12 cellular contexts compared by ENCODE assay signal in genomic region chr3:4759689-4760312, GRCh38.
DNase-seq lines count a peak whose midpoint lies in the region; ATAC-seq lines count a peak whose summit lies in the region.
"Had no signal": no experiment of that assay in that cellular context is flagged by ENCODE, and none has a peak within 500 bp of the region (broad histone marks: within the 10 kb centered on the region; RNA-seq: fewer than 3 reads in every experiment).

No MANE protein-coding gene starts in this region.

- H3K4me3 Mint-ChIP-seq in activated naive CD8-positive, alpha-beta T cell treated with anti-CD3 and anti-CD28 coated beads, Interleukin-2, amount 10 ng/mL, durations not matched to agents 7 days and 5 days: peak overlapping the region; percentile 31
- no peak overlapping the region for H3K4me3 Mint-ChIP-seq in activated naive CD8-positive, alpha-beta T cell treated with anti-CD3 and anti-CD28 coated beads for 36 hours
- peak overlapping the region; percentile 41 to 75 (median 53) for H3K4me3 Mint-ChIP-seq in immature natural killer cell
- peak overlapping the region in 1 of 2 donors; percentile 44 for H3K4me3 Mint-ChIP-seq in stimulated activated naive B cell treated with anti-CD40 and anti-IgM and Interleukin-4, amounts not matched to agents 10 μg/mL and 1 μg/mL and 100 μg/mL, for 72 hours
- H3K4me3 Mint-ChIP-seq: activated naive CD4-positive, alpha-beta T cell treated with anti-CD3 and anti-CD28 coated beads, Interleukin-2, amount 50 U/mL, for 24 hours had no signal

- peak overlapping the region; percentile 80 for H3K27ac Mint-ChIP-seq in activated naive CD8-positive, alpha-beta T cell treated with anti-CD3 and anti-CD28 coated beads, Interleukin-2, amount 10 ng/mL, durations not matched to agents 7 days and 5 days
- no peak overlapping the region for H3K27ac Mint-ChIP-seq in activated naive CD8-positive, alpha-beta T cell treated with anti-CD3 and anti-CD28 coated beads for 36 hours
- peak overlapping the region in 4 of 6 donors; percentile 51 to 68 (median 64) for H3K27ac Mint-ChIP-seq in immature natural killer cell
- H3K27ac Mint-ChIP-seq in stimulated activated naive B cell treated with anti-CD40 and anti-IgM and Interleukin-4, amounts not matched to agents 10 μg/mL and 1 μg/mL and 100 μg/mL, for 72 hours: peak overlapping the region; percentile 59
- H3K27ac Mint-ChIP-seq: activated naive CD4-positive, alpha-beta T cell treated with anti-CD3 and anti-CD28 coated beads, Interleukin-2, amount 50 U/mL, for 24 hours had no signal

- no peak for ATAC-seq in activated naive CD8-positive, alpha-beta T cell treated with anti-CD3 and anti-CD28 coated beads, Interleukin-2, amount 10 ng/mL, durations not matched to agents 7 days and 5 days (ENCODE audit: low read depth)
- no peak for ATAC-seq in stimulated activated naive B cell treated with anti-CD40 and anti-IgM and Interleukin-4, amounts not matched to agents 10 μg/mL and 1 μg/mL and 100 μg/mL, for 72 hours (replicated peaks)
- no peak for ATAC-seq in GM18868 (IDR thresholded peaks at IDR 0.05; ENCODE audit: unreplicated experiment)
- ATAC-seq: esophagus mucosa had no signal

- H3K36me3 Mint-ChIP-seq in activated naive CD8-positive, alpha-beta T cell treated with anti-CD3 and anti-CD28 coated beads, Interleukin-2, amount 10 ng/mL, durations not matched to agents 7 days and 5 days: peaks cover 74% of the 10 kb centered on the region
- H3K36me3 Mint-ChIP-seq in activated naive CD8-positive, alpha-beta T cell treated with anti-CD3 and anti-CD28 coated beads for 36 hours: peaks cover 59% of the 10 kb centered on the region
- peaks cover 21 to 46% (median 40%) of the 10 kb centered on the region in 3 donors for H3K36me3 Mint-ChIP-seq in immature natural killer cell
- H3K36me3 Mint-ChIP-seq in stimulated activated naive B cell treated with anti-CD40 and anti-IgM and Interleukin-4, amounts not matched to agents 10 μg/mL and 1 μg/mL and 100 μg/mL, for 72 hours: peaks cover 67 to 85% of the 10 kb centered on the region in 2 donors

- DNase-seq in activated naive CD8-positive, alpha-beta T cell treated with anti-CD3 and anti-CD28 coated beads, Interleukin-2, amount 10 ng/mL, durations not matched to agents 7 days and 5 days: no peak
- DNase-seq in activated naive CD8-positive, alpha-beta T cell treated with anti-CD3 and anti-CD28 coated beads for 36 hours: no peak
- DNase-seq in SK-N-DZ (ENCODE audit: low spot score) (peak; percentile 99), immature natural killer cell (no peak), COR-L47 (lab: John Stamatoyannopoulos, UW) (no peak), SKM-1 treated with dmso at 0.1 percent for 144 hours (lab: John Stamatoyannopoulos, UW; ENCODE audit: unreplicated experiment) (no peak)
- no peak for DNase-seq in stimulated activated naive B cell treated with anti-CD40 and anti-IgM and Interleukin-4, amounts not matched to agents 10 μg/mL and 1 μg/mL and 100 μg/mL, for 72 hours
- DNase-seq: activated CD8-positive, alpha-beta memory T cell treated with anti-CD3 and anti-CD28 coated beads for 24 hours; stimulated activated CD4-positive, alpha-beta T cell treated with anti-CD3 and anti-CD28 coated beads, Interleukin-1b, Interleukin-23, amount 100 ng/mL, for 48 hours had no signal

- H3K27me3 Mint-ChIP-seq in activated naive CD8-positive, alpha-beta T cell treated with anti-CD3 and anti-CD28 coated beads, Interleukin-2, amount 10 ng/mL, durations not matched to agents 7 days and 5 days: no peaks in the 10 kb centered on the region
- H3K27me3 Mint-ChIP-seq in activated naive CD8-positive, alpha-beta T cell treated with anti-CD3 and anti-CD28 coated beads for 36 hours: no peaks in the 10 kb centered on the region
- peaks cover 2 to 3% (median 3%) of the 10 kb centered on the region in 3 donors for H3K27me3 Mint-ChIP-seq in immature natural killer cell (ENCODE audit: low read depth in 3 of 3)
- H3K27me3 Mint-ChIP-seq in stimulated activated naive B cell treated with anti-CD40 and anti-IgM and Interleukin-4, amounts not matched to agents 10 μg/mL and 1 μg/mL and 100 μg/mL, for 72 hours: no peaks in the 10 kb centered on the region
- H3K27me3 Mint-ChIP-seq: activated naive CD4-positive, alpha-beta T cell treated with anti-CD3 and anti-CD28 coated beads, Interleukin-2, amount 50 U/mL, for 24 hours had no signal

- POLR2A ChIA-PET in activated naive CD8-positive, alpha-beta T cell treated with anti-CD3 and anti-CD28 coated beads, Interleukin-2, amount 10 ng/mL, durations not matched to agents 7 days and 5 days (lab: Charles Lee): no interaction called here

- H3K9me3 Mint-ChIP-seq in activated naive CD8-positive, alpha-beta T cell treated with anti-CD3 and anti-CD28 coated beads, Interleukin-2, amount 10 ng/mL, durations not matched to agents 7 days and 5 days: peaks cover 14% of the 10 kb centered on the region
- peaks cover 7% of the 10 kb centered on the region for H3K9me3 Mint-ChIP-seq in activated naive CD8-positive, alpha-beta T cell treated with anti-CD3 and anti-CD28 coated beads for 36 hours
- H3K9me3 Mint-ChIP-seq in immature natural killer cell: peaks cover 0 to 2% (median 0%) of the 10 kb centered on the region in 6 donors
- no peaks in the 10 kb centered on the region for H3K9me3 Mint-ChIP-seq in stimulated activated naive B cell treated with anti-CD40 and anti-IgM and Interleukin-4, amounts not matched to agents 10 μg/mL and 1 μg/mL and 100 μg/mL, for 72 hours
- H3K9me3 Mint-ChIP-seq: activated naive CD4-positive, alpha-beta T cell treated with anti-CD3 and anti-CD28 coated beads, Interleukin-2, amount 50 U/mL, for 24 hours had no signal

- H3K4me1 Mint-ChIP-seq in activated naive CD8-positive, alpha-beta T cell treated with anti-CD3 and anti-CD28 coated beads, Interleukin-2, amount 10 ng/mL, durations not matched to agents 7 days and 5 days: peaks cover 40% of the 10 kb centered on the region
- H3K4me1 Mint-ChIP-seq in activated naive CD8-positive, alpha-beta T cell treated with anti-CD3 and anti-CD28 coated beads for 36 hours: peaks cover 19% of the 10 kb centered on the region
- peaks cover 40 to 58% of the 10 kb centered on the region in 2 donors for H3K4me1 Mint-ChIP-seq in immature natural killer cell
- H3K4me1 Mint-ChIP-seq in stimulated activated naive B cell treated with anti-CD40 and anti-IgM and Interleukin-4, amounts not matched to agents 10 μg/mL and 1 μg/mL and 100 μg/mL, for 72 hours: peaks cover 14 to 28% of the 10 kb centered on the region in 2 donors
